24 cellular contexts compared by ENCODE assay signal in the genomic region with DNA sequence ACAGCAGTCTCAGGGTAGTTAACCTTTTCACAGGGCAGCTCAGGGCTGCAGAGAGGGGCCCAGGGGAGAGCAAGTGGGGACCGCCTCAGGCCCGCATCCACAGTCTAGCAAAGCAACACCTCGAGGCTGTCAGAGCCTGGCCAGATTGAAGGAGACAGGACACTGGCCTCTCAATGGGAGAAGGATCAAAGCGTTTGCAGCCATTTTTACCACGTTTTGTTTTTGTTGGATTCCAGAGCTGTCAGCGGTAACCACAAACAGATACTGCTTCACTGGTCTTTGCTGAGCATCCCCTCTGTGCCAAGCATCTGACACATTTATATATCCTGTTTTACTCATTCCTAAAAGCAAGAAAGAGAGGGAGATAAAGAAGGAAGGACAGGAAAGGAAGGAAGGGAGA.
A peak's percentile ranks its signal among the peaks of the same experiment; 100 is the strongest.
DNase-seq lines count a peak whose midpoint lies in the region; ATAC-seq and TF ChIP-seq lines count a peak whose summit lies in the region.
"Had no signal": no experiment of that assay in that cellular context is flagged by ENCODE, and none has a peak within 500 bp of the region (broad histone marks: within the 10 kb centered on the region; RNA-seq: fewer than 3 reads in every experiment).

No MANE protein-coding gene starts in this region.

- peaks cover 14% of the 10 kb centered on the region for H3K27me3 Mint-ChIP-seq in HFFc6 (ENCODE audit: insufficient read depth)
- H3K27me3 Mint-ChIP-seq in activated T-cell treated with anti-CD3 and anti-CD28 coated beads, Interleukin-2, amount 50 U/mL, for 24 hours, result no peaks in the 10 kb centered on the region
- H3K27me3 Mint-ChIP-seq: stimulated activated naive CD8-positive, alpha-beta T cell treated with anti-CD3 and anti-CD28 coated beads, Interleukin-15, amount 100 ng/mL, for 72 hours had no signal

- no peak overlapping the region for H3K27ac ChIP-seq in BLaER1 treated with 17β-estradiol and CSF1 and Interleukin-3, amounts not matched to agents 10 nM and 100 nM
- H3K27ac ChIP-seq: KMS-11, parathyroid adenoma, RWPE1, sigmoid colon had no signal

- H3K4me3 Mint-ChIP-seq in HFFc6, result no peak overlapping the region
- no peak overlapping the region for H3K4me3 Mint-ChIP-seq in activated T-cell treated with anti-CD3 and anti-CD28 coated beads, Interleukin-2, amount 50 U/mL, for 24 hours
- H3K4me3 Mint-ChIP-seq: naive thymus-derived CD4-positive, alpha-beta T cell; stimulated activated naive CD8-positive, alpha-beta T cell treated with anti-CD3 and anti-CD28 coated beads, Interleukin-15, amount 100 ng/mL, for 72 hours had no signal

- no peak overlapping the region for H3K4me3 ChIP-seq in BLaER1 treated with 17β-estradiol and CSF1 and Interleukin-3, amounts not matched to agents 10 nM and 100 nM
- no peak overlapping the region for H3K4me3 ChIP-seq in cardiac fibroblast (replicated peaks in 1 of 2; ENCODE audit: low read depth in 2 of 2, low read length in 2 of 2)
- H3K4me3 ChIP-seq: sigmoid colon had no signal

- peaks cover 7% of the 10 kb centered on the region for H3K4me1 Mint-ChIP-seq in HFFc6 (ENCODE audit: low read depth)
- no peaks in the 10 kb centered on the region for H3K4me1 Mint-ChIP-seq in activated T-cell treated with anti-CD3 and anti-CD28 coated beads, Interleukin-2, amount 50 U/mL, for 24 hours (ENCODE audit: low read depth)
- H3K4me1 Mint-ChIP-seq: stimulated activated naive CD8-positive, alpha-beta T cell treated with anti-CD3 and anti-CD28 coated beads, Interleukin-15, amount 100 ng/mL, for 72 hours had no signal

- H3K27ac Mint-ChIP-seq in HFFc6, result no peak overlapping the region
- no peak overlapping the region for H3K27ac Mint-ChIP-seq in activated T-cell treated with anti-CD3 and anti-CD28 coated beads, Interleukin-2, amount 50 U/mL, for 24 hours
- H3K27ac Mint-ChIP-seq: activated T-helper 2 cell treated with anti-CD3 and anti-CD28 coated beads, Interferon-gamma antibody, Interleukin-2, Interleukin-4, amounts not matched to agents 10 μg/mL and 5 μg/mL and 100 μg/mL, durations not matched to agents 14 hours and 24 hours and 36 hours; naive thymus-derived CD4-positive, alpha-beta T cell; stimulated activated naive CD8-positive, alpha-beta T cell treated with anti-CD3 and anti-CD28 coated beads, Interleukin-15, amount 100 ng/mL, for 72 hours had no signal

- no peaks in the 10 kb centered on the region for H3K36me3 Mint-ChIP-seq in HFFc6 (ENCODE audit: low read depth)
- H3K36me3 Mint-ChIP-seq in activated T-cell treated with anti-CD3 and anti-CD28 coated beads, Interleukin-2, amount 50 U/mL, for 24 hours (ENCODE audit: low read depth), result no peaks in the 10 kb centered on the region
- H3K36me3 Mint-ChIP-seq: naive thymus-derived CD4-positive, alpha-beta T cell had no signal

- H4K20me1 ChIP-seq in BLaER1 treated with 17β-estradiol and CSF1 and Interleukin-3, amounts not matched to agents 10 nM and 100 nM, result no peaks in the 10 kb centered on the region

- peaks cover 0 to 16% (median 11%) of the 10 kb centered on the region in 10 experiments; a peak in 16 of 20 replicates for H3K4me1 ChIP-seq in BLaER1 treated with 17β-estradiol and CSF1 and Interleukin-3, amounts not matched to agents 10 nM and 100 nM
- H3K4me1 ChIP-seq: parathyroid adenoma had no signal

- H3K9ac ChIP-seq in BLaER1 treated with 17β-estradiol and CSF1 and Interleukin-3, amounts not matched to agents 10 nM and 100 nM, result no peak overlapping the region
- H3K9ac ChIP-seq: KMS-11, parathyroid adenoma had no signal

- peak overlapping the region in 9 of 11 experiments; percentile 3 to 57 (median 43); a peak in 16 of 22 replicates for H3K4me2 ChIP-seq in BLaER1 treated with 17β-estradiol and CSF1 and Interleukin-3, amounts not matched to agents 10 nM and 100 nM
- H3K4me2 ChIP-seq: KMS-11 had no signal

- H3K9me3 ChIP-seq in BLaER1 treated with 17β-estradiol and CSF1 and Interleukin-3, amounts not matched to agents 10 nM and 100 nM (replicated peaks in 1 of 11), result no peaks in the 10 kb centered on the region
- H3K9me3 ChIP-seq: sigmoid colon had no signal

- TF ChIP-seq CTCF in HFFc6 (IDR thresholded peaks at IDR 0.05) (no peak), cardiac fibroblast (IDR thresholded peaks at IDR 0.05; ENCODE audit: low read depth, low read length) (no peak)

- H3K9me3 Mint-ChIP-seq in HFFc6, result no peaks in the 10 kb centered on the region
- no peaks in the 10 kb centered on the region for H3K9me3 Mint-ChIP-seq in activated T-cell treated with anti-CD3 and anti-CD28 coated beads, Interleukin-2, amount 50 U/mL, for 24 hours
- H3K9me3 Mint-ChIP-seq: activated T-helper 2 cell treated with anti-CD3 and anti-CD28 coated beads, Interferon-gamma antibody, Interleukin-2, Interleukin-4, amounts not matched to agents 10 μg/mL and 5 μg/mL and 100 μg/mL, durations not matched to agents 14 hours and 24 hours and 36 hours; naive thymus-derived CD4-positive, alpha-beta T cell; stimulated activated naive CD8-positive, alpha-beta T cell treated with anti-CD3 and anti-CD28 coated beads, Interleukin-15, amount 100 ng/mL, for 72 hours had no signal

- no peaks in the 10 kb centered on the region for H3K27me3 ChIP-seq in BLaER1 treated with 17β-estradiol and CSF1 and Interleukin-3, amounts not matched to agents 10 nM and 100 nM
- H3K27me3 ChIP-seq: sigmoid colon had no signal

- peak; percentile 3 for DNase-seq in HFFc6
- DNase-seq in cardiac fibroblast (ENCODE audit: low read depth in 2 of 2), result peak; percentile 8 to 77
- peak; percentile 55 for DNase-seq in left kidney (ENCODE audit: low read depth, low spot score)
- no peak for DNase-seq in NCI-H1092 (lab: John Stamatoyannopoulos, UW)
- DNase-seq in activated T-cell treated with anti-CD3 and anti-CD28 coated beads, Interleukin-2, amount 50 U/mL, for 24 hours, result no peak
- no peak for DNase-seq in stimulated activated CD4-positive, alpha-beta T cell treated with anti-CD3 and anti-CD28 coated beads, Interleukin-12 subunit alpha, Interleukin-12 subunit beta, amount 100 ng/mL, for 4 hours
- DNase-seq: AML-193; caudate nucleus; COR-L47; naive thymus-derived CD4-positive, alpha-beta T cell; NCI-H1048; NCI-H2081 treated with DMSO at 0.1 percent for 48 hours; NCI-H510A; sigmoid colon; stimulated activated naive CD8-positive, alpha-beta T cell treated with anti-CD3 and anti-CD28 coated beads, Interleukin-15, amount 100 ng/mL, for 72 hours; trophoblast cell had no signal

- H3K36me3 ChIP-seq in BLaER1 treated with 17β-estradiol and CSF1 and Interleukin-3, amounts not matched to agents 10 nM and 100 nM, result no peaks in the 10 kb centered on the region
- H3K36me3 ChIP-seq: sigmoid colon had no signal

- no peak for ATAC-seq in GM19463 (IDR thresholded peaks at IDR 0.05; ENCODE audit: unreplicated experiment)
- ATAC-seq: esophagus mucosa; HCT116; naive thymus-derived CD4-positive, alpha-beta T cell; stimulated activated naive CD8-positive, alpha-beta T cell treated with anti-CD3 and anti-CD28 coated beads, Interleukin-15, amount 100 ng/mL, for 72 hours had no signal

Comparison
In these comparisons a context has a peak if more than half of its experiments do, and no peak if none do; other contexts are left out.
1. DNase-seq: peak in HFFc6 (single experiment), cardiac fibroblast (2 of 2) and left kidney (single experiment); none in NCI-H1092 (single experiment), activated T-cell treated with anti-CD3 and anti-CD28 coated beads, Interleukin-2, amount 50 U/mL, for 24 hours (single experiment) and stimulated activated CD4-positive, alpha-beta T cell treated with anti-CD3 and anti-CD28 coated beads, Interleukin-12 subunit alpha, Interleukin-12 subunit beta, amount 100 ng/mL, for 4 hours (single experiment).